8 cellular contexts compared by ENCODE assay signal in genomic region chr6:12605888-12606345, GRCh38.
DNase-seq lines count a peak whose midpoint lies in the region; ATAC-seq, FAIRE-seq and TF ChIP-seq lines count a peak whose summit lies in the region.

No MANE protein-coding gene starts in this region.

- H3K27me3 ChIP-seq in HCT116 (ENCODE audit: insufficient read depth, low read length) (no peaks in the 10 kb centered on the region), HepG2 (ENCODE audit: control insufficient read depth in 1 of 2, insufficient read depth in 2 of 2, low read length in 2 of 2) (no peaks in the 10 kb centered on the region)

- in situ Hi-C loops in HepG2 (cut with HindIII; ENCODE audit: extremely low pct_ligation_motif_present, low pct_unique_long_range_greater_than_20kb): loop anchor here (10.0 to 25.0 kb wide), 3 partner anchors 451 to 1021 kb away; no protein-coding TSS in a partner anchor

- no peaks in the 10 kb centered on the region for H3K9me2 ChIP-seq in HCT116 (ENCODE audit: insufficient read depth)

- RAD21 ChIA-PET in HCT116 (lab: Charles Lee; ENCODE audit: low non-redundant PET in 1 of 2, low total read pairs in 2 of 2, uncharacterized antibody in 2 of 2, unreplicated experiment in 2 of 2): no interaction called here

- peak; percentile 58 to 82 (median 68); a peak in 5 of 6 replicates for TF ChIP-seq CTCF in HCT116 (IDR thresholded peaks at IDR 0.05 in 2 of 3, conservative IDR thresholded peaks at IDR 0.05 in 1 of 3; ENCODE audit: borderline replicate concordance in 1 of 3, insufficient read depth in 1 of 3, low read depth in 2 of 3, low read length in 2 of 3)
- TF ChIP-seq CTCF in HepG2 (CRISPR knock-in tag; IDR thresholded peaks at IDR 0.05): peak; percentile 93

- POLR2A ChIA-PET in HCT116 (lab: Charles Lee) (interaction anchor here (0.6 kb wide), 1 partner anchor 319 kb away, joined by 3 read pairs; no protein-coding TSS in a partner anchor), HepG2 (lab: Yijun Ruan, JAX) (no interaction called here)

- TF ChIP-seq EP300 in HepG2 (IDR thresholded peaks at IDR 0.05; ENCODE audit: low read depth in 2 of 2, low read length in 2 of 2) (no peak), HepG2 (CRISPR knock-in tag; IDR thresholded peaks at IDR 0.05; ENCODE audit: borderline replicate concordance) (no peak)

- ATAC-seq in HCT116 (peak; percentile 95), HepG2 (peak; percentile 97)

- peak; percentile 84 for TF ChIP-seq RAD21 in HCT116 (IDR thresholded peaks at IDR 0.05; ENCODE audit: low read depth)
- TF ChIP-seq RAD21 in HepG2 (CRISPR knock-in tag; IDR thresholded peaks at IDR 0.05): peak; percentile 76

- peak overlapping the region in 1 of 2 experiments; percentile 6; a peak in 1 of 4 replicates for H3K4me3 ChIP-seq in HCT116 (replicated peaks in 1 of 2; ENCODE audit: low read depth in 1 of 2, low read length in 2 of 2)
- no peak overlapping the region for H3K4me3 ChIP-seq in HepG2 (replicated peaks in 1 of 3; ENCODE audit: insufficient read depth in 1 of 3, low read depth in 2 of 3, low read length in 3 of 3)

- FAIRE-seq in HepG2 (lab: Jason Lieb, UNC): peak; percentile 49

- WGBS in HepG2 (ENCODE audit: low lambda C conversion rate): 20% methylated on average over 7 of the region's 7 CpGs

- H3K9ac ChIP-seq in HCT116 (ENCODE audit: low read length) (no peak overlapping the region), HepG2 (ENCODE audit: insufficient read depth, low read depth, low read length) (no peak overlapping the region)

- H2AFZ ChIP-seq in HCT116 (ENCODE audit: low read depth, low read length, poor library complexity, severe bottlenecking) (peak overlapping the region; percentile 51), HepG2 (ENCODE audit: low read length) (no peak overlapping the region)

- H3K4me1 ChIP-seq in HCT116 (ENCODE audit: control insufficient read depth in 1 of 2, insufficient read depth in 2 of 2, low read length in 2 of 2) (no peaks in the 10 kb centered on the region; a peak in 1 of 4 replicates), HepG2 (ENCODE audit: insufficient read depth, low read length) (no peaks in the 10 kb centered on the region)

- no TSS peak for BruUV-seq in HCT116 (replicated peaks; lab: Mats Ljungman, UMichigan)
- BruUV-seq in HepG2 (replicated peaks; lab: Mats Ljungman, UMichigan): no TSS peak

- CTCF ChIA-PET in HCT116 (lab: Charles Lee) (interaction anchor here (1.0 to 3.5 kb wide), 4 partner anchors 32 to 951 kb away, joined by 3 to 22 read pairs (median 4); partner anchors contain the start of gene EDN1), HepG2 (lab: Yijun Ruan, JAX; ENCODE audit: low intra/inter-chr PET ratio, low total read pairs) (interaction anchor here (0.8 to 5.5 kb wide), 7 partner anchors 101 to 1021 kb away, joined by 3 to 35 read pairs (median 10); partner anchors contain the start of gene EDN1)

- H3K4me2 ChIP-seq in HCT116 (ENCODE audit: low read length) (peak overlapping the region; percentile 53), HepG2 (ENCODE audit: low read depth, low read length) (peak overlapping the region; percentile 25; the same call in 1 of the 2 replicates)

- no peak overlapping the region for H3K27ac ChIP-seq in HCT116 (ENCODE audit: low read depth, low read length)
- H3K27ac ChIP-seq in caudate nucleus (ENCODE audit: low read depth, low read length): peak overlapping the region; percentile 16
- no peak overlapping the region for H3K27ac ChIP-seq in HepG2 (ENCODE audit: extremely low read length, insufficient read depth, low read length)

- H3K36me3 ChIP-seq in HCT116 (ENCODE audit: control insufficient read depth in 1 of 2, insufficient read depth in 2 of 2, low read length in 2 of 2): no peaks in the 10 kb centered on the region
- no peaks in the 10 kb centered on the region for H3K36me3 ChIP-seq in HepG2 (replicated peaks in 1 of 2; ENCODE audit: control insufficient read depth in 1 of 2, insufficient read depth in 2 of 2, low read length in 2 of 2)

- peak; percentile 8 for DNase-seq in NCI-H510A treated with DMSO at 0.1 percent for 48 hours (lab: John Stamatoyannopoulos, UW)
- DNase-seq in NCI-H510A (lab: John Stamatoyannopoulos, UW): no peak
- DNase-seq in HCT116 (ENCODE audit: low read depth, low spot score): peak; percentile 65
- peak; percentile 84 for DNase-seq in NAMALWA (ENCODE audit: low spot score)
- peak; percentile 73 for DNase-seq in SKM-1 (lab: John Stamatoyannopoulos, UW; ENCODE audit: unreplicated experiment)
- peak in 32 of 61 donors; percentile 1 to 77 (median 26) for DNase-seq in caudate nucleus (lab: John Stamatoyannopoulos, UW)
- peak; percentile 72 for DNase-seq in HepG2 (ENCODE audit: low spot score)
- DNase-seq in stimulated activated CD8-positive, alpha-beta memory T cell treated with anti-CD3 and anti-CD28 coated beads, Interleukin-15, amount 100 ng/mL, for 1 hour (ENCODE audit: low read depth): peak; percentile 1

- intact Hi-C loops in HCT116 (cut with micrococcal nuclease): loop anchor here (1.0 to 2.0 kb wide), 4 partner anchors 316 to 1021 kb away; partner anchors contain the start of gene EDN1
- intact Hi-C loops in HepG2 (cut with micrococcal nuclease; ENCODE audit: unreplicated experiment): loop anchor here (1.0 kb wide), 4 partner anchors 314 to 1021 kb away; no protein-coding TSS in a partner anchor

- H3K79me2 ChIP-seq in HCT116 (ENCODE audit: insufficient read depth, low read length) (no peaks in the 10 kb centered on the region), HepG2 (ENCODE audit: insufficient read depth, low read length) (no peaks in the 10 kb centered on the region)

- H4K20me1 ChIP-seq in HCT116 (ENCODE audit: insufficient read depth) (no peaks in the 10 kb centered on the region), HepG2 (ENCODE audit: insufficient read depth, low read length) (no peaks in the 10 kb centered on the region)

- TF ChIP-seq POLR2A in HCT116 (IDR thresholded peaks at IDR 0.05; ENCODE audit: borderline replicate concordance, extremely low read depth, insufficient read depth, insufficient read length): no peak
- TF ChIP-seq POLR2A in HepG2 (IDR thresholded peaks at IDR 0.05; ENCODE audit: insufficient read depth in 1 of 2, low read depth in 2 of 2, low read length in 2 of 2): no peak

- H3K9me3 ChIP-seq in HCT116 (ENCODE audit: control insufficient read depth in 1 of 2, insufficient read depth in 1 of 2, low read depth in 1 of 2, low read length in 2 of 2): no peaks in the 10 kb centered on the region
- no peaks in the 10 kb centered on the region for H3K9me3 ChIP-seq in HepG2 (ENCODE audit: low read length)

TF ChIP-seq in HCT116, 20 proteins besides CTCF, POLR2A, EP300 and RAD21 (continues in another document):
- TF ChIP-seq YY1 (IDR thresholded peaks at IDR 0.05; ENCODE audit: extremely low read depth, insufficient replicate concordance, low read depth, low read length): no peak
- TF ChIP-seq ZNF274 (IDR thresholded peaks at IDR 0.05; ENCODE audit: low read depth, low read length): no peak
- TF ChIP-seq CBX3 (IDR thresholded peaks at IDR 0.05; ENCODE audit: low read depth): no peak
- TF ChIP-seq MAX (IDR thresholded peaks at IDR 0.05): no peak
- no peak for TF ChIP-seq FOSL1 (IDR thresholded peaks at IDR 0.05; ENCODE audit: low read depth)

TF ChIP-seq in HepG2, 621 proteins besides CTCF, POLR2A, EP300 and RAD21 (continues in another document):
- TF ChIP-seq ZBED4 (CRISPR knock-in tag; IDR thresholded peaks at IDR 0.05; ENCODE audit: borderline replicate concordance): 0 out of 2 replicates have a peak, but pooled peaks have one; percentile 16
- 0 out of 2 replicates have a peak, but pooled peaks have one; percentile 25 for TF ChIP-seq ELF3 (CRISPR knock-in tag; IDR thresholded peaks at IDR 0.05)
- no peak for TF ChIP-seq TERF1 (CRISPR knock-in tag; IDR thresholded peaks at IDR 0.05)
- no peak for TF ChIP-seq NFKB2 (CRISPR knock-in tag; IDR thresholded peaks at IDR 0.05; ENCODE audit: borderline replicate concordance)
- no peak for TF ChIP-seq ZNF703 (CRISPR knock-in tag; IDR thresholded peaks at IDR 0.05; ENCODE audit: borderline replicate concordance)
